1 cellular context compared by ENCODE assay signal in the genomic region with DNA sequence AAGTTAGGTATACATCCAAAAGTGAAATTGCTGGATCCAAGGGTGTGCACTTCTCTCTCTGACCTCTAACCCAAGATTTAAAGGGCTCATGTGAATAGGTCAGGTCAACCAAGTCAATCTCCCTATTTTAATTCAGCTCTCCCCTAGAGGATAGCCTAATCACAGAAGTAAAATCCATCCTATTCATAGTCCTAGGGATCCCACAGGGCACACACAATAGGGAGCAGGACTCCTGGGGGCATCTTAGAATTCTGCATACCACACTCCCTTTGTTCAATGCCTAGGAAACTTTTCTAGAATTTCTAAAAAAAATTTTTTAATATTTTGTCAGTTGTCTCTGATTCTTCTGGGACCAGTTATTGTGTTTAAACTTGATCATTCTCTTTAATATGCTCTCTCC.
A peak's percentile ranks its signal among the peaks of the same experiment; 100 is the strongest.
TF ChIP-seq lines count a peak whose summit lies in the region.

No MANE protein-coding gene starts in this region.

TF ChIP-seq in WTC11, 78 proteins besides CTCF, POLR2A, EP300 and RAD21:
- TF ChIP-seq, protein P1, sequence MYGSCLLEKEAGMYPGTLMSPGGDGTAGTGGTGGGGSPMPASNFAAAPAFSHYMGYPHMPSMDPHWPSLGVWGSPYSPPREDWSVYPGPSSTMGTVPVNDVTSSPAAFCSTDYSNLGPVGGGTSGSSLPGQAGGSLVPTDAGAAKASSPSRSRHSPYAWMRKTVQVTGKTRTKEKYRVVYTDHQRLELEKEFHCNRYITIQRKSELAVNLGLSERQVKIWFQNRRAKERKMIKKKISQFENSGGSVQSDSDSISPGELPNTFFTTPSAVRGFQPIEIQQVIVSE (CRISPR knock-in tag; IDR thresholded peaks at IDR 0.05; ENCODE audit: borderline replicate concordance): no peak
- peak; percentile 62; the same call in 1 of the 2 replicates for TF ChIP-seq TEAD1 (CRISPR knock-in tag; IDR thresholded peaks at IDR 0.05)
- TF ChIP-seq, protein P2, sequence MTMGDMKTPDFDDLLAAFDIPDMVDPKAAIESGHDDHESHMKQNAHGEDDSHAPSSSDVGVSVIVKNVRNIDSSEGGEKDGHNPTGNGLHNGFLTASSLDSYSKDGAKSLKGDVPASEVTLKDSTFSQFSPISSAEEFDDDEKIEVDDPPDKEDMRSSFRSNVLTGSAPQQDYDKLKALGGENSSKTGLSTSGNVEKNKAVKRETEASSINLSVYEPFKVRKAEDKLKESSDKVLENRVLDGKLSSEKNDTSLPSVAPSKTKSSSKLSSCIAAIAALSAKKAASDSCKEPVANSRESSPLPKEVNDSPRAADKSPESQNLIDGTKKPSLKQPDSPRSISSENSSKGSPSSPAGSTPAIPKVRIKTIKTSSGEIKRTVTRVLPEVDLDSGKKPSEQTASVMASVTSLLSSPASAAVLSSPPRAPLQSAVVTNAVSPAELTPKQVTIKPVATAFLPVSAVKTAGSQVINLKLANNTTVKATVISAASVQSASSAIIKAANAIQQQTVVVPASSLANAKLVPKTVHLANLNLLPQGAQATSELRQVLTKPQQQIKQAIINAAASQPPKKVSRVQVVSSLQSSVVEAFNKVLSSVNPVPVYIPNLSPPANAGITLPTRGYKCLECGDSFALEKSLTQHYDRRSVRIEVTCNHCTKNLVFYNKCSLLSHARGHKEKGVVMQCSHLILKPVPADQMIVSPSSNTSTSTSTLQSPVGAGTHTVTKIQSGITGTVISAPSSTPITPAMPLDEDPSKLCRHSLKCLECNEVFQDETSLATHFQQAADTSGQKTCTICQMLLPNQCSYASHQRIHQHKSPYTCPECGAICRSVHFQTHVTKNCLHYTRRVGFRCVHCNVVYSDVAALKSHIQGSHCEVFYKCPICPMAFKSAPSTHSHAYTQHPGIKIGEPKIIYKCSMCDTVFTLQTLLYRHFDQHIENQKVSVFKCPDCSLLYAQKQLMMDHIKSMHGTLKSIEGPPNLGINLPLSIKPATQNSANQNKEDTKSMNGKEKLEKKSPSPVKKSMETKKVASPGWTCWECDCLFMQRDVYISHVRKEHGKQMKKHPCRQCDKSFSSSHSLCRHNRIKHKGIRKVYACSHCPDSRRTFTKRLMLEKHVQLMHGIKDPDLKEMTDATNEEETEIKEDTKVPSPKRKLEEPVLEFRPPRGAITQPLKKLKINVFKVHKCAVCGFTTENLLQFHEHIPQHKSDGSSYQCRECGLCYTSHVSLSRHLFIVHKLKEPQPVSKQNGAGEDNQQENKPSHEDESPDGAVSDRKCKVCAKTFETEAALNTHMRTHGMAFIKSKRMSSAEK (CRISPR knock-in tag; IDR thresholded peaks at IDR 0.05; ENCODE audit: borderline replicate concordance): no peak
- no peak for TF ChIP-seq ATF1 (CRISPR knock-in tag; IDR thresholded peaks at IDR 0.05)
- TF ChIP-seq ZNF423 (CRISPR knock-in tag; IDR thresholded peaks at IDR 0.05): peak; percentile 86; the same call in 1 of the 2 replicates
- TF ChIP-seq, protein P3, sequence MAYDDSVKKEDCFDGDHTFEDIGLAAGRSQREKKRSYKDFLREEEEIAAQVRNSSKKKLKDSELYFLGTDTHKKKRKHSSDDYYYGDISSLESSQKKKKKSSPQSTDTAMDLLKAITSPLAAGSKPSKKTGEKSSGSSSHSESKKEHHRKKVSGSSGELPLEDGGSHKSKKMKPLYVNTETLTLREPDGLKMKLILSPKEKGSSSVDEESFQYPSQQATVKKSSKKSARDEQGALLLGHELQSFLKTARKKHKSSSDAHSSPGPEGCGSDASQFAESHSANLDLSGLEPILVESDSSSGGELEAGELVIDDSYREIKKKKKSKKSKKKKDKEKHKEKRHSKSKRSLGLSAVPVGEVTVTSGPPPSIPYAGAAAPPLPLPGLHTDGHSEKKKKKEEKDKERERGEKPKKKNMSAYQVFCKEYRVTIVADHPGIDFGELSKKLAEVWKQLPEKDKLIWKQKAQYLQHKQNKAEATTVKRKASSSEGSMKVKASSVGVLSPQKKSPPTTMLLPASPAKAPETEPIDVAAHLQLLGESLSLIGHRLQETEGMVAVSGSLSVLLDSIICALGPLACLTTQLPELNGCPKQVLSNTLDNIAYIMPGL (CRISPR knock-in tag; IDR thresholded peaks at IDR 0.05): no peak
- no peak for TF ChIP-seq ZNF232 (CRISPR knock-in tag; IDR thresholded peaks at IDR 0.05)
- no peak for TF ChIP-seq NR1H2 (CRISPR knock-in tag; IDR thresholded peaks at IDR 0.05)
TF ChIP-seq in WTC11: peak in this region for 2.
